In the genomic region with DNA sequence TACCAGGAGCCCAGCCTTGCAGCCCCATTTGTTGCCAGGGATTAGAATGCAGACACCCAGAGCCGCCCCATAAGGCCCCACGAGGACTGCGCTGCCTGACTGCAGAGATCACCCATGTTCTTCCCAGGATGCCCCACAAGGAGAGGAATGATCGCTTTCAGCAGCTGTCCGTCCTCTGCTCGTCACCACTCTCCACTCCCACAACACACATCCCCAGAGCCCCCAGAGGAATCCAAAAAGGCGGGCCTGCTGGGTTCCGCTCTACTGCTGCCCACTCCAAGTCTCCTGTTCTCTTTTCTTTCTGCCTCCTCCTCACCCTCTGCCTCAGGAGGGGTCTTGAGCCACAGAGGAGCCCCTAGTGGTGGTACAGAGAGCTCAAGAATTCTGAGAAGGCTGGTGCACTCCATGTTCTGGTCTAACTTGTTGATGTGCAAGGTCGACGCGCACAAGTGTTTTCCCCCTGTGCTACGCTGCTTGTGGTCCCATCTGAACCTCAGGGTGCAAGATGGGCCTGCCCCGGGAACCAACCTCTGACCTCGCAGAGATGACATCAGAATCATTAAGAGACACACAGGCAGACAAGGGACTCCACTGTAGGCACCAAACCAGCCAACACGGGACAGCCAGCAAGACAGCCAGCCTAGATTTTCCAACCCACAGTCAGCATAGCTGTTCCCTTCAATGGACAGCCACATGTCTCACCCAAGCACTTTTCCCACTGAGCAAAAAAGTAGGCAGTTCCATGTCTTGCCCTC, we compare ENCODE assay signal across 1 cellular context.
TF ChIP-seq lines count a peak whose summit lies in the region.

No MANE protein-coding gene starts in this region.

TF ChIP-seq in GM23338, 12 proteins besides CTCF, POLR2A, EP300 and RAD21 (continued from another document):
- TF ChIP-seq REST (IDR thresholded peaks at IDR 0.05; ENCODE audit: unreplicated experiment): no peak
- TF ChIP-seq, protein P1, sequence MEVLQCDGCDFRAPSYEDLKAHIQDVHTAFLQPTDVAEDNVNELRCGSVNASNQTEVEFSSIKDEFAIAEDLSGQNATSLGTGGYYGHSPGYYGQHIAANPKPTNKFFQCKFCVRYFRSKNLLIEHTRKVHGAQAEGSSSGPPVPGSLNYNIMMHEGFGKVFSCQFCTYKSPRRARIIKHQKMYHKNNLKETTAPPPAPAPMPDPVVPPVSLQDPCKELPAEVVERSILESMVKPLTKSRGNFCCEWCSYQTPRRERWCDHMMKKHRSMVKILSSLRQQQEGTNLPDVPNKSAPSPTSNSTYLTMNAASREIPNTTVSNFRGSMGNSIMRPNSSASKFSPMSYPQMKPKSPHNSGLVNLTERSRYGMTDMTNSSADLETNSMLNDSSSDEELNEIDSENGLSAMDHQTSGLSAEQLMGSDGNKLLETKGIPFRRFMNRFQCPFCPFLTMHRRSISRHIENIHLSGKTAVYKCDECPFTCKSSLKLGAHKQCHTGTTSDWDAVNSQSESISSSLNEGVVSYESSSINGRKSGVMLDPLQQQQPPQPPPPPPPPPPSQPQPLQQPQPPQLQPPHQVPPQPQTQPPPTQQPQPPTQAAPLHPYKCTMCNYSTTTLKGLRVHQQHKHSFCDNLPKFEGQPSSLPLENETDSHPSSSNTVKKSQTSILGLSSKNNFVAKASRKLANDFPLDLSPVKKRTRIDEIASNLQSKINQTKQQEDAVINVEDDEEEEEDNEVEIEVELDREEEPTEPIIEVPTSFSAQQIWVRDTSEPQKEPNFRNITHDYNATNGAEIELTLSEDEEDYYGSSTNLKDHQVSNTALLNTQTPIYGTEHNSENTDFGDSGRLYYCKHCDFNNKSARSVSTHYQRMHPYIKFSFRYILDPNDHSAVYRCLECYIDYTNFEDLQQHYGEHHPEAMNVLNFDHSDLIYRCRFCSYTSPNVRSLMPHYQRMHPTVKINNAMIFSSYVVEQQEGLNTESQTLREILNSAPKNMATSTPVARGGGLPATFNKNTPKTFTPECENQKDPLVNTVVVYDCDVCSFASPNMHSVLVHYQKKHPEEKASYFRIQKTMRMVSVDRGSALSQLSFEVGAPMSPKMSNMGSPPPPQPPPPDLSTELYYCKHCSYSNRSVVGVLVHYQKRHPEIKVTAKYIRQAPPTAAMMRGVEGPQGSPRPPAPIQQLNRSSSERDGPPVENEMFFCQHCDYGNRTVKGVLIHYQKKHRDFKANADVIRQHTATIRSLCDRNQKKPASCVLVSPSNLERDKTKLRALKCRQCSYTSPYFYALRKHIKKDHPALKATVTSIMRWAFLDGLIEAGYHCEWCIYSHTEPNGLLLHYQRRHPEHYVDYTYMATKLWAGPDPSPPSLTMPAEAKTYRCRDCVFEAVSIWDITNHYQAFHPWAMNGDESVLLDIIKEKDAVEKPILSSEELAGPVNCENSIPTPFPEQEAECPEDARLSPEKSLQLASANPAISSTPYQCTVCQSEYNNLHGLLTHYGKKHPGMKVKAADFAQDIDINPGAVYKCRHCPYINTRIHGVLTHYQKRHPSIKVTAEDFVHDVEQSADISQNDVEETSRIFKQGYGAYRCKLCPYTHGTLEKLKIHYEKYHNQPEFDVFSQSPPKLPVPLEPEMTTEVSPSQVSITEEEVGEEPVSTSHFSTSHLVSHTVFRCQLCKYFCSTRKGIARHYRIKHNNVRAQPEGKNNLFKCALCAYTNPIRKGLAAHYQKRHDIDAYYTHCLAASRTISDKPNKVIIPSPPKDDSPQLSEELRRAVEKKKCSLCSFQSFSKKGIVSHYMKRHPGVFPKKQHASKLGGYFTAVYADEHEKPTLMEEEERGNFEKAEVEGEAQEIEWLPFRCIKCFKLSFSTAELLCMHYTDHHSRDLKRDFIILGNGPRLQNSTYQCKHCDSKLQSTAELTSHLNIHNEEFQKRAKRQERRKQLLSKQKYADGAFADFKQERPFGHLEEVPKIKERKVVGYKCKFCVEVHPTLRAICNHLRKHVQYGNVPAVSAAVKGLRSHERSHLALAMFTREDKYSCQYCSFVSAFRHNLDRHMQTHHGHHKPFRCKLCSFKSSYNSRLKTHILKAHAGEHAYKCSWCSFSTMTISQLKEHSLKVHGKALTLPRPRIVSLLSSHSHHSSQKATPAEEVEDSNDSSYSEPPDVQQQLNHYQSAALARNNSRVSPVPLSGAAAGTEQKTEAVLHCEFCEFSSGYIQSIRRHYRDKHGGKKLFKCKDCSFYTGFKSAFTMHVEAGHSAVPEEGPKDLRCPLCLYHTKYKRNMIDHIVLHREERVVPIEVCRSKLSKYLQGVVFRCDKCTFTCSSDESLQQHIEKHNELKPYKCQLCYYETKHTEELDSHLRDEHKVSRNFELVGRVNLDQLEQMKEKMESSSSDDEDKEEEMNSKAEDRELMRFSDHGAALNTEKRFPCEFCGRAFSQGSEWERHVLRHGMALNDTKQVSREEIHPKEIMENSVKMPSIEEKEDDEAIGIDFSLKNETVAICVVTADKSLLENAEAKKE (CRISPR knock-in tag; IDR thresholded peaks at IDR 0.05): no peak
- TF ChIP-seq NANOG (IDR thresholded peaks at IDR 0.05; ENCODE audit: borderline replicate concordance): no peak
- TF ChIP-seq EZH2 (IDR thresholded peaks at IDR 0.05; ENCODE audit: low read depth, unreplicated experiment): no peak
- TF ChIP-seq STAT1 (IDR thresholded peaks at IDR 0.05; ENCODE audit: unreplicated experiment): no peak
- no peak for TF ChIP-seq CREB1 (CRISPR knock-in tag; IDR thresholded peaks at IDR 0.05; ENCODE audit: low read depth)
- no peak for TF ChIP-seq ZNF331 (CRISPR knock-in tag; IDR thresholded peaks at IDR 0.05; ENCODE audit: low read depth)
- TF ChIP-seq ZNF114 (CRISPR knock-in tag; IDR thresholded peaks at IDR 0.05): no peak
- TF ChIP-seq ETS1 (IDR thresholded peaks at IDR 0.05): no peak
- no peak for TF ChIP-seq JUNB (IDR thresholded peaks at IDR 0.05; ENCODE audit: unreplicated experiment)
- TF ChIP-seq EZH2phosphoT487 (IDR thresholded peaks at IDR 0.05; ENCODE audit: unreplicated experiment): no peak
